ENCODE assay signal across 9 cellular contexts in genomic region chr15:52040167-52040900, GRCh38. TPM values are rescaled to one million over a fixed set of nuclear protein-coding genes. Genes with fewer than 3 reads are reported as not detected.
A peak's percentile ranks its signal among the peaks of the same experiment; 100 is the strongest.
DNase-seq lines count a peak whose midpoint lies in the region; ATAC-seq and TF ChIP-seq lines count a peak whose summit lies in the region.
"Had no signal": no experiment of that assay in that cellular context is flagged by ENCODE, and none has a peak within 500 bp of the region (broad histone marks: within the 10 kb centered on the region; RNA-seq: fewer than 3 reads in every experiment).

No MANE protein-coding gene starts in this region.

- intact Hi-C loops in right lobe of liver (cut with DNase I) = no loop called here

- no peaks in the 10 kb centered on the region for H3K9me2 ChIP-seq in Karpas-422 (replicated peaks; ENCODE audit: insufficient read depth, low read length)

- H3K4me1 ChIP-seq in Karpas-422 (ENCODE audit: low read length) (peaks cover 68% of the 10 kb centered on the region), right lobe of liver (peaks cover 0 to 70% (median 18%) of the 10 kb centered on the region in 4 donors), suprapubic skin (peaks cover 42% of the 10 kb centered on the region)

- H3K27me3 ChIP-seq in AG04450 (ENCODE audit: control insufficient read depth, insufficient read depth, low read length) = no peaks in the 10 kb centered on the region
- no peaks in the 10 kb centered on the region for H3K27me3 ChIP-seq in Karpas-422 (ENCODE audit: low read length)
- H3K27me3 ChIP-seq in right lobe of liver = no peaks in the 10 kb centered on the region
- H3K27me3 ChIP-seq in suprapubic skin = no peaks in the 10 kb centered on the region
- H3K27me3 ChIP-seq: ovary had no signal

- H3K36me3 ChIP-seq in Karpas-422 (ENCODE audit: insufficient read depth, low read length) (no peaks in the 10 kb centered on the region), right lobe of liver (no peaks in the 10 kb centered on the region), suprapubic skin (no peaks in the 10 kb centered on the region)
- H3K36me3 ChIP-seq: ovary had no signal

- no peak for TF ChIP-seq POLR2A in right lobe of liver (IDR thresholded peaks at IDR 0.05)
- TF ChIP-seq POLR2A in suprapubic skin (IDR thresholded peaks at IDR 0.05) = no peak

- ATAC-seq in right lobe of liver = peak; percentile 52 to 71 (median 68)
- no peak for ATAC-seq in GM18870 (IDR thresholded peaks at IDR 0.05; ENCODE audit: unreplicated experiment)

- H3K27ac ChIP-seq in AG04450 (ENCODE audit: low read depth, low read length) (peak overlapping the region; percentile 25), Karpas-422 (ENCODE audit: low read length) (peak overlapping the region; percentile 14; the same call in 1 of the 2 replicates), right lobe of liver (peak overlapping the region in 1 of 3 donors; percentile 15), suprapubic skin (no peak overlapping the region)

- POLR2A ChIA-PET in AG04450 (lab: Yijun Ruan, JAX) = no interaction called here

- H4K20me1 ChIP-seq in Karpas-422 (ENCODE audit: insufficient read depth, low read depth, low read length) = no peaks in the 10 kb centered on the region

- H3K4me2 ChIP-seq in Karpas-422 (ENCODE audit: low read depth, low read length, poor library complexity, severe bottlenecking) = no peak overlapping the region

- no peak for TF ChIP-seq EP300 in suprapubic skin (IDR thresholded peaks at IDR 0.05)

- H3K79me2 ChIP-seq in Karpas-422 (ENCODE audit: low read length) = peaks cover 99% of the 10 kb centered on the region

- H3K4me3 ChIP-seq in AG04450 (ENCODE audit: low read depth, low read length) (no peak overlapping the region), Karpas-422 (ENCODE audit: low read length) (no peak overlapping the region), right lobe of liver (no peak overlapping the region), suprapubic skin (no peak overlapping the region)
- H3K4me3 ChIP-seq: ovary had no signal

- TF ChIP-seq CTCF in AG04450 (IDR thresholded peaks at IDR 0.05; ENCODE audit: low read depth, low read length) = no peak
- TF ChIP-seq CTCF in right lobe of liver (IDR thresholded peaks at IDR 0.05) = no peak
- no peak for TF ChIP-seq CTCF in suprapubic skin (IDR thresholded peaks at IDR 0.05)

- CTCF ChIA-PET in AG04450 (lab: Charles Lee) = interaction anchor here (1.1 to 3.0 kb wide), 2 partner anchors 11 to 38 kb away, joined by 5 to 7 read pairs; no protein-coding TSS in a partner anchor

- no peak overlapping the region for H2AFZ ChIP-seq in Karpas-422 (ENCODE audit: low read length)

- 7% methylated on average over 1 of the region's 1 CpG for WGBS in right lobe of liver (ENCODE audit: insufficient coverage, low coverage, low lambda C conversion rate, missing lambda C conversion rate)
- 67% methylated on average over 1 of the region's 1 CpG for WGBS in suprapubic skin

- H3K9me3 ChIP-seq in AG04450 (ENCODE audit: control insufficient read depth, insufficient read depth, low read length) = no peaks in the 10 kb centered on the region
- H3K9me3 ChIP-seq in Karpas-422 (ENCODE audit: low read length) = no peaks in the 10 kb centered on the region
- H3K9me3 ChIP-seq in right lobe of liver = no peaks in the 10 kb centered on the region
- H3K9me3 ChIP-seq in suprapubic skin = no peaks in the 10 kb centered on the region
- H3K9me3 ChIP-seq: ovary had no signal

- H3K9ac ChIP-seq in Karpas-422 (ENCODE audit: low read length) = no peak overlapping the region

- DNase-seq in AG04450 (ENCODE audit: low read depth, low spot score) = no peak
- no peak for DNase-seq in Karpas-422
- DNase-seq in astrocyte of the hippocampus (ENCODE audit: low read depth, low spot score) = peak; percentile 58
- no peak for DNase-seq in right lobe of liver
- no peak for DNase-seq in NCI-H2107 treated with DMSO at 0.1 percent for 48 hours (lab: John Stamatoyannopoulos, UW; ENCODE audit: unreplicated experiment)
- DNase-seq in GDM1 (lab: John Stamatoyannopoulos, UW) = no peak
- no peak for DNase-seq in suprapubic skin (ENCODE audit: low spot score in 2 of 2)

RNA-seq across cellular contexts. Expression of gene MAPK6, which starts 21.3 kb away (rescaled TPM):
- polyA plus RNA-seq in AG04450 (2011; rRNA removed) = 55.7 and 74.3 TPM in 2 replicates
- polyA minus RNA-seq in AG04450 (2011; rRNA and poly(A)+ RNA removed) = 49.4 and 66.3 TPM in 2 replicates
- 12.8 and 24.7 TPM in 2 replicates for total RNA-seq in Karpas-422 (2014; rRNA removed; shearing (Covaris generic); ENCODE audit: low replicate concordance)
- total RNA-seq in right lobe of liver (10 to 100 TPM; 15.8 to 35.8 (median 22.3) TPM), suprapubic skin (10 to 100 TPM; 50.0 to 87.1 (median 69.2) TPM)
